20 cellular contexts compared by ENCODE assay signal in the genomic region with DNA sequence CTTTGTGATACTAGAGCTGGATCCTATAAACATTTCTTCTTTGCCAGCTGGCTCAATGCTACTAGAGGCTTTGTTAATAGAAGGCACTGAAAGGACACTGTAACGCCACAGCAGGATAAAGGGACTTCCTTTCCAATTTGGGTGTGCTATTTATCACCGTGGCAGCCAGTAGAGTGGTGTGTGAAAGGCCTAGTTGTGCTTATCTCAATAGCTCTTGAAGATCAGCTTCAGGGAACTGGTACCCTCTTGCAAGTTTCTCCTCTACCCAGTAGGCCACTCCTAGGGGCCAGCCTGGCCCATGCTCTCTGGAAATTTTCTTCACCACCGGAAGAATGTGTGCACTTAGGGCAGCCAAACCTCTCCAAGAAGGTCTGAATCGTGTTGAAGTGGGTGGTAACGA.
"Had no signal": no experiment of that assay in that cellular context is flagged by ENCODE, and none has a peak within 500 bp of the region (broad histone marks: within the 10 kb centered on the region; RNA-seq: fewer than 3 reads in every experiment).

No MANE protein-coding gene starts in this region.

- H3K27ac ChIP-seq: breast epithelium, foreskin keratinocyte had no signal

- H3K36me3 Mint-ChIP-seq: natural killer cell treated with Interleukin-12 subunit alpha and Interleukin-12 subunit beta and Interleukin-15 and Interleukin-18, amount 100 ng/mL, for 72 hours had no signal

- H3K36me3 ChIP-seq: breast epithelium had no signal

- ATAC-seq: activated naive CD8-positive, alpha-beta T cell treated with anti-CD3 and anti-CD28 coated beads, Interleukin-2, amount 50 U/mL, for 24 hours; foreskin keratinocyte; left lobe of liver; natural killer cell treated with Interleukin-12 subunit alpha and Interleukin-12 subunit beta and Interleukin-15 and Interleukin-18, amount 100 ng/mL, for 72 hours had no signal

- H3K4me3 Mint-ChIP-seq: activated naive CD8-positive, alpha-beta T cell treated with anti-CD3 and anti-CD28 coated beads, Interleukin-2, amount 50 U/mL, for 24 hours; dendritic cell treated with granulocyte-macrophage colony-stimulating factor and Interleukin-4, amounts not matched to agents 40 ng/mL and 50 ng/mL, for 4 days; natural killer cell treated with Interleukin-12 subunit alpha and Interleukin-12 subunit beta and Interleukin-15 and Interleukin-18, amount 100 ng/mL, for 72 hours had no signal

- H3K27ac Mint-ChIP-seq: activated naive CD8-positive, alpha-beta T cell treated with anti-CD3 and anti-CD28 coated beads, Interleukin-2, amount 50 U/mL, for 24 hours; dendritic cell treated with granulocyte-macrophage colony-stimulating factor and Interleukin-4, amounts not matched to agents 40 ng/mL and 50 ng/mL, for 4 days; natural killer cell treated with Interleukin-12 subunit alpha and Interleukin-12 subunit beta and Interleukin-15 and Interleukin-18, amount 100 ng/mL, for 72 hours had no signal

- FAIRE-seq: small intestine had no signal

- H3K4me1 ChIP-seq: breast epithelium, foreskin keratinocyte had no signal

- H3K27me3 ChIP-seq: breast epithelium, foreskin keratinocyte had no signal

- H3K27me3 Mint-ChIP-seq: activated naive CD8-positive, alpha-beta T cell treated with anti-CD3 and anti-CD28 coated beads, Interleukin-2, amount 50 U/mL, for 24 hours; dendritic cell treated with granulocyte-macrophage colony-stimulating factor and Interleukin-4, amounts not matched to agents 40 ng/mL and 50 ng/mL, for 4 days; natural killer cell treated with Interleukin-12 subunit alpha and Interleukin-12 subunit beta and Interleukin-15 and Interleukin-18, amount 100 ng/mL, for 72 hours had no signal

- H3K4me3 ChIP-seq: breast epithelium had no signal

- H3K9me3 ChIP-seq: breast epithelium had no signal

- DNase-seq: activated CD4-positive, alpha-beta T cell treated with anti-CD3 and anti-CD28 coated beads, Interleukin-2, amount 50 U/mL, for 4 hours; activated CD4-positive, CD25-positive, alpha-beta regulatory T cell treated with anti-CD3 and anti-CD28 coated beads, Interleukin-2, amount 50 U/mL, for 72 hours; activated naive CD4-positive, alpha-beta T cell treated with Interleukin-2 at 50 U/mL for 16 hours; activated naive CD8-positive, alpha-beta T cell treated with anti-CD3 and anti-CD28 coated beads, Interleukin-2, amount 50 U/mL, for 24 hours; activated T-cell treated with anti-CD3 and anti-CD28 coated beads for 4 hours; aorta; effector memory CD4-positive, alpha-beta T cell; foreskin keratinocyte; islet precursor cell; occipital lobe; small intestine; stimulated activated CD4-positive, alpha-beta T cell treated with anti-CD3 and anti-CD28 coated beads, Interleukin-4, amount 100 ng/mL, for 4 hours; stimulated activated CD8-positive, alpha-beta memory T cell treated with anti-CD3 and anti-CD28 coated beads, Interleukin-4, amount 100 ng/mL, for 48 hours; stimulated activated naive CD4-positive, alpha-beta T cell treated with Interleukin-2 at 50 U/mL for 16 hours; T-helper 9 cell; trophoblast cell had no signal

- H3K4me1 Mint-ChIP-seq: activated naive CD8-positive, alpha-beta T cell treated with anti-CD3 and anti-CD28 coated beads, Interleukin-2, amount 50 U/mL, for 24 hours had no signal
